Comparison of ENCODE assay signal across 13 cellular contexts in genomic region chr21:46110499-46111192, GRCh38. TPM values are rescaled to one million over a fixed set of nuclear protein-coding genes. Genes with fewer than 3 reads are reported as not detected.
DNase-seq lines count a peak whose midpoint lies in the region; ATAC-seq and TF ChIP-seq lines count a peak whose summit lies in the region.
"Had no signal": no experiment of that assay in that cellular context is flagged by ENCODE, and none has a peak within 500 bp of the region (broad histone marks: within the 10 kb centered on the region; RNA-seq: fewer than 3 reads in every experiment).

No MANE protein-coding gene starts in this region.

- H3K9me3 Mint-ChIP-seq in osteocyte (ENCODE audit: unreplicated experiment) = peaks cover 3% of the 10 kb centered on the region

- H3K27me3 Mint-ChIP-seq in osteocyte (ENCODE audit: unreplicated experiment) = no peaks in the 10 kb centered on the region
- H3K27me3 Mint-ChIP-seq: activated B cell treated with CpG ODN at 0.5 μM for 24 hours had no signal

- ATAC-seq in Right ventricle myocardium superior (ENCODE audit: poor library complexity) (peak; percentile 88), GM21367 (IDR thresholded peaks at IDR 0.05; ENCODE audit: unreplicated experiment) (no peak)
- ATAC-seq: naive thymus-derived CD4-positive, alpha-beta T cell had no signal

- no peak for TF ChIP-seq POLR2A in Peyer's patch (IDR thresholded peaks at IDR 0.05)

- no peak overlapping the region for H3K27ac ChIP-seq in Peyer's patch
- H3K27ac ChIP-seq: PC-9 had no signal

- DNase-seq in AG09309 (ENCODE audit: low read depth) = no peak
- peak; percentile 7 to 43 (median 36) for DNase-seq in Peyer's patch
- peak; percentile 87 for DNase-seq in Right ventricle myocardium superior
- peak; percentile 75 for DNase-seq in osteocyte (ENCODE audit: extremely low spot score, unreplicated experiment)
- DNase-seq in NCI-H1436 treated with DMSO at 0.1 percent for 48 hours (lab: John Stamatoyannopoulos, UW) = no peak
- no peak for DNase-seq in NCI-H2227 treated with DMSO at 0.1 percent for 48 hours (lab: John Stamatoyannopoulos, UW)
- DNase-seq in GM19240 (ENCODE audit: insufficient read length, low spot score) = no peak
- DNase-seq: NCI-H1105, PC-9 had no signal

- H3K4me3 ChIP-seq in AG09309 (ENCODE audit: control insufficient read depth, low read depth, low read length) = no peak overlapping the region
- no peak overlapping the region for H3K4me3 ChIP-seq in Peyer's patch
- H3K4me3 ChIP-seq: PC-9 had no signal

- TF ChIP-seq CTCF in AG09309 (IDR thresholded peaks at IDR 0.05; ENCODE audit: control insufficient read depth, insufficient read depth, low read depth, low read length, missing control alignments) (peak; percentile 31), Peyer's patch (IDR thresholded peaks at IDR 0.05) (no peak), osteocyte (IDR thresholded peaks at IDR 0.05) (no peak)

- peaks cover 0 to 5% (median 2%) of the 10 kb centered on the region in 4 donors for H3K9me3 ChIP-seq in Peyer's patch

- peaks cover 8% of the 10 kb centered on the region for H3K4me1 Mint-ChIP-seq in osteocyte (ENCODE audit: unreplicated experiment)
- H3K4me1 Mint-ChIP-seq: activated B cell treated with CpG ODN at 0.5 μM for 24 hours; CD8-positive, alpha-beta memory T cell; naive thymus-derived CD4-positive, alpha-beta T cell had no signal

- H3K27ac Mint-ChIP-seq in osteocyte (ENCODE audit: unreplicated experiment) = no peak overlapping the region
- H3K27ac Mint-ChIP-seq: activated B cell treated with CpG ODN at 0.5 μM for 24 hours; CD8-positive, alpha-beta memory T cell; naive thymus-derived CD4-positive, alpha-beta T cell had no signal

- H3K27me3 ChIP-seq in Peyer's patch = no peaks in the 10 kb centered on the region

- intact Hi-C loops in Right ventricle myocardium superior (cut with DNase I) = no loop called here

- peaks cover 0 to 32% (median 0%) of the 10 kb centered on the region in 3 donors for H3K36me3 ChIP-seq in Peyer's patch

- H3K4me3 Mint-ChIP-seq in osteocyte (ENCODE audit: unreplicated experiment) = no peak overlapping the region
- H3K4me3 Mint-ChIP-seq: activated B cell treated with CpG ODN at 0.5 μM for 24 hours; CD8-positive, alpha-beta memory T cell; naive thymus-derived CD4-positive, alpha-beta T cell had no signal

- peaks cover 38% of the 10 kb centered on the region for H3K36me3 Mint-ChIP-seq in osteocyte (ENCODE audit: unreplicated experiment)

- peaks cover 0 to 8% (median 0%) of the 10 kb centered on the region in 4 donors for H3K4me1 ChIP-seq in Peyer's patch

RNA-seq across cellular contexts. Expression of gene COL6A2, which starts 12.7 kb away (rescaled TPM):
- total RNA-seq in Peyer's patch (1,000 to 10,000 TPM in 1 of 4 donors, 100 to 1,000 TPM in 2, 10 to 100 TPM in 1; 59.9 to 1,087 (median 166) TPM), Right ventricle myocardium superior (191 TPM), osteocyte (1,821 and 1,951 TPM in 2 replicates)

RNA-seq across cellular contexts. Expression of gene FTCD, which starts 44.7 kb away (rescaled TPM):
- total RNA-seq in Peyer's patch (1 to 10 TPM in 1 of 4 donors, under 1 TPM in 1, not detected in 2; 0.67 to 1.0 TPM), Right ventricle myocardium superior (1.9 TPM), osteocyte (2.3 and 2.5 TPM in 2 replicates)
- total RNA-seq: CD8-positive, alpha-beta memory T cell had no signal

Comparison
In these comparisons a context has a peak if more than half of its experiments do, and no peak if none do; other contexts are left out.
1. DNase-seq: peak in Peyer's patch (3 of 3), Right ventricle myocardium superior (single experiment) and osteocyte (single experiment); none in AG09309 (single experiment), NCI-H1436 treated with DMSO at 0.1 percent for 48 hours (single experiment), NCI-H2227 treated with DMSO at 0.1 percent for 48 hours (single experiment) and GM19240 (single experiment).